ENCODE assay signal across 3 cellular contexts in genomic region chr20:31594558-31595379, GRCh38.
TF ChIP-seq lines count a peak whose summit lies in the region.

No MANE protein-coding gene starts in this region.

TF ChIP-seq in SK-N-SH, 30 proteins besides CTCF, POLR2A, EP300 and RAD21:
- TF ChIP-seq PBX3 (IDR thresholded peaks at IDR 0.05) (no peak), MAX (IDR thresholded peaks at IDR 0.05; ENCODE audit: low read depth) (no peak), RCOR1 (IDR thresholded peaks at IDR 0.05; ENCODE audit: low read length) (no peak), FOXM1 (IDR thresholded peaks at IDR 0.05; ENCODE audit: low read depth) (no peak), USF2 (IDR thresholded peaks at IDR 0.05; ENCODE audit: borderline replicate concordance, low read depth, low read length) (no peak), REST (IDR thresholded peaks at IDR 0.05; ENCODE audit: low read depth, low read length) (no peak), JUND (IDR thresholded peaks at IDR 0.05) (no peak), MEF2A (IDR thresholded peaks at IDR 0.05; ENCODE audit: borderline replicate concordance, low read depth) (no peak), FOSL2 (IDR thresholded peaks at IDR 0.05; ENCODE audit: borderline replicate concordance, low read depth) (no peak), TAF1 (IDR thresholded peaks at IDR 0.05; ENCODE audit: borderline replicate concordance, low read depth, low read length) (no peak), TCF12 (IDR thresholded peaks at IDR 0.05) (no peak)

TF ChIP-seq in SK-N-SH treated with all-trans-retinoic acid at 6 μM for 48 hours, 23 proteins besides CTCF, POLR2A, EP300 and RAD21:
- TF ChIP-seq ZFP3 (CRISPR knock-in tag; IDR thresholded peaks at IDR 0.05) (no peak), TOX (CRISPR knock-in tag; IDR thresholded peaks at IDR 0.05; ENCODE audit: borderline replicate concordance) (no peak), BACH2 (CRISPR knock-in tag; IDR thresholded peaks at IDR 0.05; ENCODE audit: borderline replicate concordance) (no peak), PATZ1 (CRISPR knock-in tag; IDR thresholded peaks at IDR 0.05; ENCODE audit: borderline replicate concordance) (no peak), PPARA (CRISPR knock-in tag; IDR thresholded peaks at IDR 0.05; ENCODE audit: borderline replicate concordance) (no peak), ZNF70 (CRISPR knock-in tag; IDR thresholded peaks at IDR 0.05) (no peak), ZNF565 (CRISPR knock-in tag; conservative IDR thresholded peaks at IDR 0.05; ENCODE audit: low read depth) (no peak), ESRRG (CRISPR knock-in tag; IDR thresholded peaks at IDR 0.05) (no peak), TCF4 (CRISPR knock-in tag; IDR thresholded peaks at IDR 0.05; ENCODE audit: borderline replicate concordance) (no peak), RARB (CRISPR knock-in tag; IDR thresholded peaks at IDR 0.05) (no peak), ZNF8 (CRISPR knock-in tag; IDR thresholded peaks at IDR 0.05) (no peak), CREB5 (CRISPR knock-in tag; IDR thresholded peaks at IDR 0.05; ENCODE audit: low read depth) (no peak)

TF ChIP-seq in endothelial cell of umbilical vein, 7 proteins besides CTCF, POLR2A, EP300 and RAD21:
- TF ChIP-seq JUN (IDR thresholded peaks at IDR 0.05; ENCODE audit: borderline replicate concordance, insufficient read depth, insufficient read length, low read depth) (no peak), GATA2 (IDR thresholded peaks at IDR 0.05; ENCODE audit: insufficient read depth, insufficient read length, low read depth, low read length) (no peak), EZH2 (IDR thresholded peaks at IDR 0.05; ENCODE audit: borderline replicate concordance, low read depth, low read length, severe bottlenecking) (no peak), MYC (IDR thresholded peaks at IDR 0.05; ENCODE audit: low read depth, low read length) (no peak), POLR2AphosphoS5 (IDR thresholded peaks at IDR 0.05; ENCODE audit: insufficient read depth, low read depth, low read length) (no peak), FOS (IDR thresholded peaks at IDR 0.05; ENCODE audit: borderline replicate concordance, insufficient read depth, low read length) (no peak), MAX (IDR thresholded peaks at IDR 0.05; ENCODE audit: insufficient read depth, insufficient read length) (no peak)
TF ChIP-seq in endothelial cell of umbilical vein: peak in this region for 0.
